In the genomic region with DNA sequence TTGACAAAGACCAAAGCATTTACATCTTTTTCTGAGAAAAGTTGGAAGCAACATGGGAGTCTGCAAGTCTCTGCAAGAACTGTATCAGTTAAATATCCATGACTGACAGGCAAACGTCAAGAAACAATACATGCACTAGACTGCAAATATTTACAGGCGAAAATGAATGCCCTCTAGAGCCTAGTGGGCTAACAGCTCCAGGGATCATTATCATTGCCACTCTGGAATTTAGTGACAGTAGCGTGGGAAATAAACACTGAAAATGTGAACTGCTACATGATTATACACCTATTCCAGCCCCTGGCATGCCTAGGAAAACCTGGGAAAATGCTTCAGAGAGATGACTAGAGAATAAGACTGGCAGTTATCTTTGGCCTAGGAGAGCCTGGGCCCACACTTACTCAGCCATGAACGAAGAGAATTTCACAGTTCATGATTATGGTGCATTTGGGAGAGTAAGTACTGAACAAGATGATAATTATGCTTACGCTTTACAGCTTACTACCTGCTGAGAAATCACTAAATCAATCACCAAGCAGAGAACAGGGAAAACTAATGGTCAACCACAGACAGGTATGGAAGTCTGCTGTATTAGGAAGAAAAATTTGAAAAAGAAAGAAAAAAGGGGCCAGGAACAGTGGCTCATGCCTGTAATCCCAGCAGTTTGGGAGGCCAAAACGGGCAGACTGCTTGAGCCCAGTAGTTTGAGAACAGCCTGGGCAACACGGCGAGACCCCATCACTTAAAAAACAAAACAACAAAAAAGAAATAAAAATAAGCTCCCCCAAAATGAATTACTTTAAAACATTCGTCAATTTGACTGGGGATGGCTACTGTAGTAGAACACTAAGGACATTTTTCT, we compare ENCODE assay signal across 1 cellular context.
TF ChIP-seq lines count a peak whose summit lies in the region.

No MANE protein-coding gene starts in this region.

TF ChIP-seq in neural cell, 6 proteins besides CTCF, POLR2A, EP300 and RAD21 (continued from another document):
- TF ChIP-seq REST (IDR thresholded peaks at IDR 0.05; ENCODE audit: borderline replicate concordance) = peak; percentile 95
- TF ChIP-seq TAF1 (IDR thresholded peaks at IDR 0.05; ENCODE audit: low read depth) = no peak
